ENCODE assay signal across 8 cellular contexts in the genomic region with DNA sequence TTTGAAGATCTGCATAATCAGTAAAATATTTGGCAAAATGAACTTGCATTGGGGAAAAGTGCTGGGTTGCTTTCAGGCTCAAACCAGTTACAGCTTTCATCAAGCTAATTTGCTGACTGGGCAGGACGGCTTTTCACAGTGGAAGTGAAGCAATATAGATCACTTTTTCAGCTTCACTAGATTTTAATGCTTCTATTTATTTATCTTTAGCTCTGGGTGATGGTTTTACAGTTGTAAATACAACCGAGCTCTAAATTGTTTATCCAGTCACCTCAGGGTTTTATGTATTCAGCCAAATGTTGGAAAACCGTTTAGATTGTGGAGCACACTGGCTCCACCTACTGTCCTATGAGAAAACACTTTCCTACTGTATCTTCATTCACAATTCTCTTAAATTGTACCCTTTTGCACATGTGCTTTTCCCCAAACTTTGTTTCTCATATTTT. TPM values are rescaled to one million over a fixed set of nuclear protein-coding genes. Genes with fewer than 3 reads are reported as not detected.
DNase-seq lines count a peak whose midpoint lies in the region; ATAC-seq and TF ChIP-seq lines count a peak whose summit lies in the region.

No MANE protein-coding gene starts in this region.

- no peaks in the 10 kb centered on the region for H3K27me3 ChIP-seq in testis

- intact Hi-C loops in left colon (cut with DNase I, micrococcal nuclease) = loop anchor here (5.0 kb wide), 2 partner anchors 107 to 112 kb away; no protein-coding TSS in a partner anchor
- intact Hi-C loops in testis (cut with DNase I; ENCODE audit: low total_unique reads) = loop anchor here (10.0 kb wide), 1 partner anchor 114 kb away; no protein-coding TSS in a partner anchor

- TF ChIP-seq CTCF in cardiac fibroblast (IDR thresholded peaks at IDR 0.05; ENCODE audit: low read depth, low read length) = peak; percentile 69
- TF ChIP-seq CTCF in testis (IDR thresholded peaks at IDR 0.05) = peak; percentile 55 to 75 (median 56)

- no peaks in the 10 kb centered on the region for H3K9me3 ChIP-seq in testis

- ATAC-seq in left colon (peak; percentile 64), HG02571 (IDR thresholded peaks at IDR 0.05; ENCODE audit: unreplicated experiment) (no peak), GM21723 (IDR thresholded peaks at IDR 0.05; ENCODE audit: unreplicated experiment) (no peak)

- TF ChIP-seq RAD21 in Ishikawa (IDR thresholded peaks at IDR 0.05; ENCODE audit: low read depth) = peak; percentile 77

- DNase-seq in DMS 273 treated with DMSO at 0.1 percent for 48 hours (lab: John Stamatoyannopoulos, UW) (peak; percentile 24), NOMO-1 treated with DMSO at 0.1 percent for 48 hours (lab: John Stamatoyannopoulos, UW; ENCODE audit: unreplicated experiment) (peak; percentile 60), cardiac fibroblast (ENCODE audit: low read depth in 2 of 2) (peak; percentile 80), left colon (peak in 1 of 2 donors; percentile 15), testis (no peak)

- 33 to 34% methylated on average over 3 of the region's 3 CpGs for WGBS in testis, 2 donors

- no peaks in the 10 kb centered on the region for H3K36me3 ChIP-seq in testis (ENCODE audit: low read depth, missing control alignments)

- no peak overlapping the region for H3K27ac ChIP-seq in testis

- H3K4me1 ChIP-seq in testis = no peaks in the 10 kb centered on the region

- TF ChIP-seq POLR2A in testis (IDR thresholded peaks at IDR 0.05) = no peak

- TF ChIP-seq EP300 in Ishikawa (IDR thresholded peaks at IDR 0.05; ENCODE audit: borderline replicate concordance) = no peak

- peak overlapping the region in 1 of 2 donors; percentile 11 for H3K4me3 ChIP-seq in cardiac fibroblast (replicated peaks in 1 of 2; ENCODE audit: low read depth in 2 of 2, low read length in 2 of 2)
- H3K4me3 ChIP-seq in testis = no peak overlapping the region

TF ChIP-seq in Ishikawa, 13 proteins besides CTCF, POLR2A, EP300 and RAD21:
- no peak for TF ChIP-seq YY1 (IDR thresholded peaks at IDR 0.05; ENCODE audit: low read depth)
- TF ChIP-seq TAF1 (IDR thresholded peaks at IDR 0.05; ENCODE audit: low read depth) = no peak
- TF ChIP-seq, protein P1, sequence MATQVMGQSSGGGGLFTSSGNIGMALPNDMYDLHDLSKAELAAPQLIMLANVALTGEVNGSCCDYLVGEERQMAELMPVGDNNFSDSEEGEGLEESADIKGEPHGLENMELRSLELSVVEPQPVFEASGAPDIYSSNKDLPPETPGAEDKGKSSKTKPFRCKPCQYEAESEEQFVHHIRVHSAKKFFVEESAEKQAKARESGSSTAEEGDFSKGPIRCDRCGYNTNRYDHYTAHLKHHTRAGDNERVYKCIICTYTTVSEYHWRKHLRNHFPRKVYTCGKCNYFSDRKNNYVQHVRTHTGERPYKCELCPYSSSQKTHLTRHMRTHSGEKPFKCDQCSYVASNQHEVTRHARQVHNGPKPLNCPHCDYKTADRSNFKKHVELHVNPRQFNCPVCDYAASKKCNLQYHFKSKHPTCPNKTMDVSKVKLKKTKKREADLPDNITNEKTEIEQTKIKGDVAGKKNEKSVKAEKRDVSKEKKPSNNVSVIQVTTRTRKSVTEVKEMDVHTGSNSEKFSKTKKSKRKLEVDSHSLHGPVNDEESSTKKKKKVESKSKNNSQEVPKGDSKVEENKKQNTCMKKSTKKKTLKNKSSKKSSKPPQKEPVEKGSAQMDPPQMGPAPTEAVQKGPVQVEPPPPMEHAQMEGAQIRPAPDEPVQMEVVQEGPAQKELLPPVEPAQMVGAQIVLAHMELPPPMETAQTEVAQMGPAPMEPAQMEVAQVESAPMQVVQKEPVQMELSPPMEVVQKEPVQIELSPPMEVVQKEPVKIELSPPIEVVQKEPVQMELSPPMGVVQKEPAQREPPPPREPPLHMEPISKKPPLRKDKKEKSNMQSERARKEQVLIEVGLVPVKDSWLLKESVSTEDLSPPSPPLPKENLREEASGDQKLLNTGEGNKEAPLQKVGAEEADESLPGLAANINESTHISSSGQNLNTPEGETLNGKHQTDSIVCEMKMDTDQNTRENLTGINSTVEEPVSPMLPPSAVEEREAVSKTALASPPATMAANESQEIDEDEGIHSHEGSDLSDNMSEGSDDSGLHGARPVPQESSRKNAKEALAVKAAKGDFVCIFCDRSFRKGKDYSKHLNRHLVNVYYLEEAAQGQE (IDR thresholded peaks at IDR 0.05; ENCODE audit: low read depth) = no peak
- TF ChIP-seq TEAD4 (IDR thresholded peaks at IDR 0.05) = no peak
- TF ChIP-seq FOXM1 (IDR thresholded peaks at IDR 0.05; ENCODE audit: borderline replicate concordance, low read depth) = no peak
- no peak for TF ChIP-seq CEBPB (IDR thresholded peaks at IDR 0.05)
- TF ChIP-seq NFIC (IDR thresholded peaks at IDR 0.05) = no peak
- TF ChIP-seq, protein P2, sequence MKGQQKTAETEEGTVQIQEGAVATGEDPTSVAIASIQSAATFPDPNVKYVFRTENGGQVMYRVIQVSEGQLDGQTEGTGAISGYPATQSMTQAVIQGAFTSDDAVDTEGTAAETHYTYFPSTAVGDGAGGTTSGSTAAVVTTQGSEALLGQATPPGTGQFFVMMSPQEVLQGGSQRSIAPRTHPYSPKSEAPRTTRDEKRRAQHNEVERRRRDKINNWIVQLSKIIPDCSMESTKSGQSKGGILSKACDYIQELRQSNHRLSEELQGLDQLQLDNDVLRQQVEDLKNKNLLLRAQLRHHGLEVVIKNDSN (IDR thresholded peaks at IDR 0.05) = no peak
- no peak for TF ChIP-seq CREB1 (IDR thresholded peaks at IDR 0.05; ENCODE audit: low read depth)
- TF ChIP-seq TCF12 (IDR thresholded peaks at IDR 0.05; ENCODE audit: low read depth) = no peak
- TF ChIP-seq ZBTB7A (IDR thresholded peaks at IDR 0.05; ENCODE audit: low read depth) = no peak
- TF ChIP-seq EGR1 (IDR thresholded peaks at IDR 0.05) = no peak
- TF ChIP-seq MAX (IDR thresholded peaks at IDR 0.05) = no peak

RNA-seq across cellular contexts. Expression of gene ACER3, which starts 58.2 kb away (rescaled TPM):
- 10 to 100 TPM; 38.9 to 55.5 TPM for total RNA-seq in left colon
- 10 to 100 TPM; 14.6 to 23.7 TPM for total RNA-seq in testis
- polyA plus RNA-seq in testis (ENCODE audit: insufficient read depth, low read depth, low replicate concordance) = 34.8 TPM
